ENCODE assay signal across 7 cellular contexts in genomic region chr15:69159805-69160140, GRCh38. TPM values are rescaled to one million over a fixed set of nuclear protein-coding genes. Genes with fewer than 3 reads are reported as not detected.
DNase-seq lines count a peak whose midpoint lies in the region; ATAC-seq, FAIRE-seq and TF ChIP-seq lines count a peak whose summit lies in the region.

No MANE protein-coding gene starts in this region.

- ATAC-seq in activated naive CD8-positive, alpha-beta T cell treated with anti-CD3 and anti-CD28 coated beads, Interleukin-2, amount 10 ng/mL, durations not matched to agents 7 days and 5 days (ENCODE audit: low read depth), result no peak
- ATAC-seq in HG02623 (IDR thresholded peaks at IDR 0.05; ENCODE audit: unreplicated experiment), result no peak

- 21 to 31% (median 25%) methylated on average over 7 of the region's 7 CpGs for WGBS in stomach, 5 donors

- no peaks in the 10 kb centered on the region for H3K36me3 Mint-ChIP-seq in activated naive CD8-positive, alpha-beta T cell treated with anti-CD3 and anti-CD28 coated beads, Interleukin-2, amount 10 ng/mL, durations not matched to agents 7 days and 5 days

- H3K27ac ChIP-seq in HUES48 (ENCODE audit: low read depth, low read length) (peak overlapping the region; percentile 39), kidney (ENCODE audit: low read depth in 2 of 2, low read length in 2 of 2) (peak overlapping the region; percentile 37 to 56), stomach (peak overlapping the region; percentile 81 to 91 (median 84))

- peak overlapping the region; percentile 72 for H3K27ac Mint-ChIP-seq in activated naive CD8-positive, alpha-beta T cell treated with anti-CD3 and anti-CD28 coated beads, Interleukin-2, amount 10 ng/mL, durations not matched to agents 7 days and 5 days

- peak overlapping the region; percentile 50 for H3K9ac ChIP-seq in HUES48 (ENCODE audit: low read depth, low read length)
- peak overlapping the region in 1 of 2 donors; percentile 85 for H3K9ac ChIP-seq in kidney (ENCODE audit: low read length in 2 of 2)

- TF ChIP-seq POLR2A in stomach (IDR thresholded peaks at IDR 0.05), result no peak

- H3K9me3 ChIP-seq in HUES48 (ENCODE audit: control insufficient read depth, insufficient read depth, low read length) (no peaks in the 10 kb centered on the region), kidney (ENCODE audit: control insufficient read depth in 1 of 2, low read length in 2 of 2) (no peaks in the 10 kb centered on the region), stomach (no peaks in the 10 kb centered on the region)

- H3K36me3 ChIP-seq in HUES48 (ENCODE audit: control insufficient read depth, insufficient read depth, low read length) (no peaks in the 10 kb centered on the region), kidney (ENCODE audit: control insufficient read depth in 1 of 2, insufficient read depth in 2 of 2, low read length in 2 of 2) (no peaks in the 10 kb centered on the region), stomach (no peaks in the 10 kb centered on the region)

- peaks cover 17% of the 10 kb centered on the region for H3K27me3 ChIP-seq in HUES48 (ENCODE audit: control insufficient read depth, insufficient read depth, low read length)
- H3K27me3 ChIP-seq in stomach, result no peaks in the 10 kb centered on the region

- DNase-seq in activated naive CD8-positive, alpha-beta T cell treated with anti-CD3 and anti-CD28 coated beads, Interleukin-2, amount 10 ng/mL, durations not matched to agents 7 days and 5 days, result no peak
- no peak for DNase-seq in kidney
- no peak for DNase-seq in stomach
- no peak for DNase-seq in DMS53 treated with DMSO at 0.1 percent for 48 hours (lab: John Stamatoyannopoulos, UW; ENCODE audit: unreplicated experiment)
- DNase-seq in NK-92 treated with Interleukin-12 subunit alpha and Interleukin-12 subunit beta, amount 100 ng/mL, for 24 hours (lab: John Stamatoyannopoulos, UW), result no peak

- intact Hi-C loops in kidney (cut with DNase I), result no loop called here
- intact Hi-C loops in stomach (cut with DNase I; ENCODE audit: low total_unique reads), result loop anchor here (5.0 kb wide), 1 partner anchor 82 kb away; no protein-coding TSS in a partner anchor

- no peak for TF ChIP-seq EP300 in stomach (IDR thresholded peaks at IDR 0.05)

- H3K4me3 Mint-ChIP-seq in activated naive CD8-positive, alpha-beta T cell treated with anti-CD3 and anti-CD28 coated beads, Interleukin-2, amount 10 ng/mL, durations not matched to agents 7 days and 5 days, result peak overlapping the region; percentile 95

- H3K27me3 Mint-ChIP-seq in activated naive CD8-positive, alpha-beta T cell treated with anti-CD3 and anti-CD28 coated beads, Interleukin-2, amount 10 ng/mL, durations not matched to agents 7 days and 5 days, result peaks cover 33% of the 10 kb centered on the region

- POLR2A ChIA-PET in activated naive CD8-positive, alpha-beta T cell treated with anti-CD3 and anti-CD28 coated beads, Interleukin-2, amount 10 ng/mL, durations not matched to agents 7 days and 5 days (lab: Charles Lee), result interaction anchor here (0.7 to 1.4 kb wide), 3 partner anchors 51 to 939 kb away, joined by 3 read pairs; no protein-coding TSS in a partner anchor

- H3K9me3 Mint-ChIP-seq in activated naive CD8-positive, alpha-beta T cell treated with anti-CD3 and anti-CD28 coated beads, Interleukin-2, amount 10 ng/mL, durations not matched to agents 7 days and 5 days, result no peaks in the 10 kb centered on the region

- H3K4me3 ChIP-seq in HUES48 (ENCODE audit: low read depth, low read length) (peak overlapping the region; percentile 86), kidney (ENCODE audit: low read length in 2 of 2) (peak overlapping the region; percentile 61 to 92), stomach (peak overlapping the region; percentile 82 to 95 (median 92))

- FAIRE-seq in kidney (lab: Jason Lieb, UNC), result no peak

- TF ChIP-seq CTCF in kidney (IDR thresholded peaks at IDR 0.05; ENCODE audit: borderline replicate concordance, extremely low read depth, insufficient read depth), result no peak
- TF ChIP-seq CTCF in stomach (IDR thresholded peaks at IDR 0.05), result no peak

- peaks cover 16% of the 10 kb centered on the region for H3K4me1 ChIP-seq in HUES48 (ENCODE audit: control insufficient read depth, insufficient read depth, low read length)
- H3K4me1 ChIP-seq in kidney (ENCODE audit: control insufficient read depth in 1 of 2, insufficient read depth in 1 of 2, low read depth in 1 of 2, low read length in 2 of 2), result peaks cover 0 to 6% of the 10 kb centered on the region in 2 donors
- peaks cover 0 to 27% (median 5%) of the 10 kb centered on the region in 4 donors for H3K4me1 ChIP-seq in stomach

- H3K4me1 Mint-ChIP-seq in activated naive CD8-positive, alpha-beta T cell treated with anti-CD3 and anti-CD28 coated beads, Interleukin-2, amount 10 ng/mL, durations not matched to agents 7 days and 5 days, result peaks cover 12% of the 10 kb centered on the region

RNA-seq across cellular contexts. Expression of gene GLCE, which starts 0.7 kb away (rescaled TPM):
- total RNA-seq in activated naive CD8-positive, alpha-beta T cell treated with anti-CD3 and anti-CD28 coated beads, Interleukin-2, amount 10 ng/mL, durations not matched to agents 7 days and 5 days, result 1 to 10 TPM; 4.1 to 4.7 TPM
- total RNA-seq in kidney (18.0 TPM), stomach (10 to 100 TPM in 4 of 5 donors, 1 to 10 TPM in 1; 5.5 to 50.9 (median 27.2) TPM)
- polyA plus RNA-seq in kidney (ENCODE audit: insufficient read depth, low read depth, low replicate concordance) (14.9 TPM), stomach (10 to 100 TPM in 1 of 3 donors, 1 to 10 TPM in 2; 6.1 to 27.5 (median 7.3) TPM)
